Comparison of ENCODE assay signal across 8 cellular contexts in the genomic region with DNA sequence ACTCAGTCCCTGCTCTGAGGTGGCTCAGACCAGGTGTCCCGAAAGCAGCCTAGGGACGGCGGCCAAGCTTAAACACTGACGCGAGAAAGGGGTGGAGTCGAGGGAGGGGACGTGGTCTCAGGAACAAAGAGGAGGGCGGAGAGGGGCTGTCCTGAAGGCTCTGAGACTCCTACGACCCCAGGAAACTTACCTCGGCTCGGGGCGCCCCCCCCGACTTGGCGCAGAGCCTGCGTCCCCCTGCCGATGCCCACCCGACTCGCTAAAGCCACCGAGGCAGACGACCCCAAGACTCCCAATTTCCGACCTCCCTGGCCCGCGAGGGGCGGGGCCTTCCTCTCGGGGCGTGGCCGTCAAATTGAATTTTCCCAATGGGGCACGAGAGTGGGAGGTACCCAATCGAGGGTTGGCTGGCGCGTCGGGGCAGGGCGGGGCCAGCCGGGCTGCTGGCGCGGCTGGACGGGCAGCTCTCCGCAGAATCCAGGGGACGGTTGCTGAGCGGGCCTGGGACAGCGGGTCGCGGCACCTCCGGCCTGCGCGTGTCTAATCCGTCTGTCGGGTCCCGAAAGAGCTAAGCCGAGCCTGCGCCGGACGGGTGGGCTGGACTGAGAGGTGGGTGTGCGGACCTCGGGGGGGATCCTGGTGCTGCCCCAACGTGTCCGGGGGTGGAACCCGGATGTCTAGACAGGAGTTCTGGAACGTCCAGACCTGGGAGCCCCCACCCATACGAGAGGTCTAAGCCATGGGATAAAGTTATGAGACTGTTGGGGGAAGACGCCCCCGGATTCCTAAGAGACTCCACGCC. TPM values are rescaled to one million over a fixed set of nuclear protein-coding genes. Genes with fewer than 3 reads are reported as not detected.
A peak's percentile ranks its signal among the peaks of the same experiment; 100 is the strongest.
DNase-seq lines count a peak whose midpoint lies in the region; ATAC-seq and TF ChIP-seq lines count a peak whose summit lies in the region.

A gene (plus strand): TSS at position 471 of the 802 bp plus-strand sequence. CDS start 1,941 bp downstream, outside the sequence.

- in situ Hi-C loops in Caki2 (cut with HindIII; ENCODE audit: low pct_unique_long_range_greater_than_20kb, low sequenced_read_pairs): no loop called here

- H3K9ac ChIP-seq in HUES6 (ENCODE audit: low read length) (peak within 1 kb of the TSS; percentile 77), mucosa of stomach (ENCODE audit: low read length) (peak within 1 kb of the TSS; percentile 88)

- H3K36me3 ChIP-seq in HUES6 (ENCODE audit: control insufficient read depth, insufficient read depth, low read length) (no peaks in the 10 kb centered on the region), mucosa of stomach (ENCODE audit: control insufficient read depth, insufficient read depth, low read length) (no peaks in the 10 kb centered on the region)

- H3K27ac ChIP-seq in HUES6 (ENCODE audit: low read depth, low read length): peak within 1 kb of the TSS; percentile 75

- DNase-seq in Caki2 (ENCODE audit: low read depth): peak; percentile 93
- peak; percentile 45 for DNase-seq in OCI-M2 (lab: John Stamatoyannopoulos, UW; ENCODE audit: unreplicated experiment)
- peak; percentile 91 for DNase-seq in activated T-cell treated with anti-CD3 and anti-CD28 coated beads, Interleukin-2, amount 50 U/mL, for 1 hour
- DNase-seq in epithelial cell of proximal tubule (ENCODE audit: low read depth): no peak
- peak; percentile 96 for DNase-seq in stimulated activated CD8-positive, alpha-beta memory T cell treated with anti-CD3 and anti-CD28 coated beads, Interleukin-4, amount 100 ng/mL, for 48 hours

- H3K9me3 ChIP-seq in HUES6 (ENCODE audit: control insufficient read depth, insufficient read depth, low read depth, low read length) (no peaks in the 10 kb centered on the region), mucosa of stomach (ENCODE audit: control insufficient read depth, low read length) (no peaks in the 10 kb centered on the region)

- H3K4me1 ChIP-seq in HUES6 (ENCODE audit: control insufficient read depth, insufficient read depth, low read length): peaks cover 37% of the 10 kb centered on the region
- H3K4me1 ChIP-seq in mucosa of stomach (ENCODE audit: control insufficient read depth, insufficient read depth, low read length): peaks cover 50% of the 10 kb centered on the region

- H3K27me3 ChIP-seq in HUES6 (ENCODE audit: control insufficient read depth, insufficient read depth, low read length): no peaks in the 10 kb centered on the region
- H3K27me3 ChIP-seq in mucosa of stomach (ENCODE audit: control insufficient read depth, insufficient read depth, low read length): no peaks in the 10 kb centered on the region

- ATAC-seq in GM21390 (IDR thresholded peaks at IDR 0.05; ENCODE audit: unreplicated experiment): peak; percentile 45

- H3K4me3 ChIP-seq in HUES6 (ENCODE audit: low read depth, low read length) (peak within 1 kb of the TSS; percentile 78), epithelial cell of proximal tubule (ENCODE audit: low read depth, low read length) (peak within 1 kb of the TSS; percentile 96), mucosa of stomach (ENCODE audit: low read length) (peak within 1 kb of the TSS; percentile 45)

- no peak for TF ChIP-seq CTCF in epithelial cell of proximal tubule (conservative IDR thresholded peaks at IDR 0.05; ENCODE audit: low read depth, low read length)

RNA-seq across cellular contexts. Expression of the gene that starts here (rescaled TPM):
- 35.7 and 82.9 TPM in 2 replicates for total RNA-seq in Caki2 (2014; rRNA removed; shearing (Covaris generic); ENCODE audit: low replicate concordance)
- total RNA-seq in epithelial cell of proximal tubule: 138 and 166 TPM in 2 replicates

Comparison
In these comparisons a context has a peak if more than half of its experiments do, and no peak if none do; other contexts are left out.
1. H3K4me3 ChIP-seq: peak in every context shown above with its lines; median percentile 96 in epithelial cell of proximal tubule; 78 in HUES6; 45 in mucosa of stomach.